11 cellular contexts compared by ENCODE assay signal in genomic region chr2:223102040-223102899, GRCh38. TPM values are rescaled to one million over a fixed set of nuclear protein-coding genes. Genes with fewer than 3 reads are reported as not detected.
A peak's percentile ranks its signal among the peaks of the same experiment; 100 is the strongest.
DNase-seq lines count a peak whose midpoint lies in the region; ATAC-seq and TF ChIP-seq lines count a peak whose summit lies in the region.
"Had no signal": no experiment of that assay in that cellular context is flagged by ENCODE, and none has a peak within 500 bp of the region (broad histone marks: within the 10 kb centered on the region; RNA-seq: fewer than 3 reads in every experiment).

No MANE protein-coding gene starts in this region.

- H3K9me3 Mint-ChIP-seq in activated CD8-positive, alpha-beta T cell treated with anti-CD3 and anti-CD28 coated beads, Interleukin-2, amount 10 ng/mL, durations not matched to agents 7 days and 5 days (ENCODE audit: insufficient read depth), result no peaks in the 10 kb centered on the region
- H3K9me3 Mint-ChIP-seq: activated naive CD8-positive, alpha-beta T cell treated with anti-CD3 and anti-CD28 coated beads, Interleukin-2, amount 50 U/mL, for 24 hours had no signal

- no peak overlapping the region for H3K4me3 Mint-ChIP-seq in activated CD8-positive, alpha-beta T cell treated with anti-CD3 and anti-CD28 coated beads, Interleukin-2, amount 10 ng/mL, durations not matched to agents 7 days and 5 days
- H3K4me3 Mint-ChIP-seq: activated naive CD8-positive, alpha-beta T cell treated with anti-CD3 and anti-CD28 coated beads, Interleukin-2, amount 50 U/mL, for 24 hours had no signal

- no peak for TF ChIP-seq EP300 in SK-N-SH (IDR thresholded peaks at IDR 0.05; ENCODE audit: borderline replicate concordance in 1 of 2, low read depth in 1 of 2, low read length in 1 of 2)

- H3K27me3 ChIP-seq in SK-N-SH (ENCODE audit: insufficient read depth) (no peaks in the 10 kb centered on the region), colonic mucosa (no peaks in the 10 kb centered on the region)
- H3K27me3 ChIP-seq: esophagus squamous epithelium, MG63 had no signal

- ATAC-seq in SK-N-SH treated with all-trans-retinoic acid at 6 μM for 48 hours (no peak; the same call in 2 of the 3 replicates), sciatic nerve (peak; percentile 21)
- no peak for ATAC-seq in activated CD8-positive, alpha-beta T cell treated with anti-CD3 and anti-CD28 coated beads, Interleukin-2, amount 10 ng/mL, durations not matched to agents 7 days and 5 days
- ATAC-seq: activated naive CD8-positive, alpha-beta T cell treated with anti-CD3 and anti-CD28 coated beads, Interleukin-2, amount 50 U/mL, for 24 hours had no signal

- H3F3A ChIP-seq in SK-N-SH (replicated peaks; ENCODE audit: insufficient read depth), result peaks cover 4% of the 10 kb centered on the region

- DNase-seq in SK-N-SH (no peak), NCI-H524 treated with DMSO at 0.1 percent for 48 hours (lab: John Stamatoyannopoulos, UW) (peak; percentile 48), colonic mucosa (no peak), sciatic nerve (ENCODE audit: low spot score) (no peak), COR-L47 (lab: John Stamatoyannopoulos, UW) (no peak), HPDE6-E6E7 (ENCODE audit: extremely low spot score) (no peak)
- DNase-seq in activated CD8-positive, alpha-beta T cell treated with anti-CD3 and anti-CD28 coated beads, Interleukin-2, amount 10 ng/mL, durations not matched to agents 7 days and 5 days, result no peak
- DNase-seq: activated naive CD8-positive, alpha-beta T cell treated with anti-CD3 and anti-CD28 coated beads, Interleukin-2, amount 50 U/mL, for 24 hours; esophagus squamous epithelium; MG63 had no signal

- H3K27me3 Mint-ChIP-seq in activated CD8-positive, alpha-beta T cell treated with anti-CD3 and anti-CD28 coated beads, Interleukin-2, amount 10 ng/mL, durations not matched to agents 7 days and 5 days (ENCODE audit: low read depth), result no peaks in the 10 kb centered on the region
- H3K27me3 Mint-ChIP-seq: activated naive CD8-positive, alpha-beta T cell treated with anti-CD3 and anti-CD28 coated beads, Interleukin-2, amount 50 U/mL, for 24 hours had no signal

- no peaks in the 10 kb centered on the region for H3K79me2 ChIP-seq in SK-N-SH (ENCODE audit: insufficient read depth)

- POLR2A ChIA-PET in SK-N-SH (lab: Yijun Ruan, JAX), result no interaction called here
- POLR2A ChIA-PET in activated CD8-positive, alpha-beta T cell treated with anti-CD3 and anti-CD28 coated beads, Interleukin-2, amount 10 ng/mL, durations not matched to agents 7 days and 5 days (lab: Charles Lee), result no interaction called here

- H3K27ac Mint-ChIP-seq in activated CD8-positive, alpha-beta T cell treated with anti-CD3 and anti-CD28 coated beads, Interleukin-2, amount 10 ng/mL, durations not matched to agents 7 days and 5 days, result no peak overlapping the region
- H3K27ac Mint-ChIP-seq: activated naive CD8-positive, alpha-beta T cell treated with anti-CD3 and anti-CD28 coated beads, Interleukin-2, amount 50 U/mL, for 24 hours had no signal

- no peak overlapping the region for H3K9ac ChIP-seq in SK-N-SH
- H3K9ac ChIP-seq in colonic mucosa (ENCODE audit: low read depth in 2 of 2, low read length in 2 of 2), result no peak overlapping the region

- no peak for TF ChIP-seq RAD21 in SK-N-SH (IDR thresholded peaks at IDR 0.05; ENCODE audit: low read length)

- no peaks in the 10 kb centered on the region for H3K9me2 ChIP-seq in SK-N-SH

- no peak overlapping the region for H3K4me2 ChIP-seq in SK-N-SH

- CTCF ChIA-PET in SK-N-SH (lab: Yijun Ruan, JAX), result interaction anchor here (0.6 to 5.4 kb wide), 9 partner anchors 9 to 510 kb away, joined by 3 to 37 read pairs (median 3); no protein-coding TSS in a partner anchor
- CTCF ChIA-PET in activated CD8-positive, alpha-beta T cell treated with anti-CD3 and anti-CD28 coated beads, Interleukin-2, amount 10 ng/mL, durations not matched to agents 7 days and 5 days (lab: Charles Lee), result interaction anchor here (1.6 kb wide), 1 partner anchor 130 kb away, joined by 5 read pairs; no protein-coding TSS in a partner anchor

- intact Hi-C loops in colonic mucosa (cut with DNase I) (loop anchor here (5.0 kb wide), 1 partner anchor 120 kb away; no protein-coding TSS in a partner anchor), sciatic nerve (cut with DNase I) (no loop called here)

- H3K4me1 Mint-ChIP-seq in activated CD8-positive, alpha-beta T cell treated with anti-CD3 and anti-CD28 coated beads, Interleukin-2, amount 10 ng/mL, durations not matched to agents 7 days and 5 days (ENCODE audit: low read depth), result no peaks in the 10 kb centered on the region
- H3K4me1 Mint-ChIP-seq: activated naive CD8-positive, alpha-beta T cell treated with anti-CD3 and anti-CD28 coated beads, Interleukin-2, amount 50 U/mL, for 24 hours had no signal

- H3K4me3 ChIP-seq in SK-N-SH (ENCODE audit: low read depth in 2 of 2, low read length in 1 of 2), result no peak overlapping the region
- H3K4me3 ChIP-seq in colonic mucosa, result no peak overlapping the region
- H3K4me3 ChIP-seq: esophagus squamous epithelium, MG63 had no signal

- H3K9me3 ChIP-seq in SK-N-SH (no peaks in the 10 kb centered on the region), colonic mucosa (no peaks in the 10 kb centered on the region)
- H3K9me3 ChIP-seq: esophagus squamous epithelium, MG63 had no signal

- peaks cover 16 to 33% of the 10 kb centered on the region in 2 experiments; a peak in 3 of 4 replicates for H3K4me1 ChIP-seq in SK-N-SH (ENCODE audit: control insufficient read depth in 1 of 2, insufficient read depth in 2 of 2, low read depth in 1 of 2, low read length in 1 of 2)
- H3K4me1 ChIP-seq in colonic mucosa, result no peaks in the 10 kb centered on the region

- 96% methylated on average over 5 of the region's 6 CpGs for WGBS in SK-N-SH (ENCODE audit: low lambda C conversion rate)

- TF ChIP-seq CTCF in SK-N-SH (IDR thresholded peaks at IDR 0.05) (no peak), colonic mucosa (IDR thresholded peaks at IDR 0.05) (peak; percentile 10)

- peak overlapping the region; percentile 17 for H2AFZ ChIP-seq in SK-N-SH (ENCODE audit: low read depth)

- no peaks in the 10 kb centered on the region for H4K20me1 ChIP-seq in SK-N-SH (ENCODE audit: insufficient read depth)

- H3K36me3 Mint-ChIP-seq in activated CD8-positive, alpha-beta T cell treated with anti-CD3 and anti-CD28 coated beads, Interleukin-2, amount 10 ng/mL, durations not matched to agents 7 days and 5 days (ENCODE audit: low read depth), result no peaks in the 10 kb centered on the region

- no peaks in the 10 kb centered on the region for H3K36me3 ChIP-seq in SK-N-SH (replicated peaks in 1 of 2; ENCODE audit: control insufficient read depth in 1 of 2, insufficient read depth in 2 of 2, low read length in 1 of 2)
- no peaks in the 10 kb centered on the region for H3K36me3 ChIP-seq in colonic mucosa
- H3K36me3 ChIP-seq: esophagus squamous epithelium, MG63 had no signal

- H3K27ac ChIP-seq in SK-N-SH (ENCODE audit: low read depth in 2 of 2, low read length in 1 of 2), result no peak overlapping the region; a peak in 1 of 4 replicates
- H3K27ac ChIP-seq in colonic mucosa, result no peak overlapping the region
- H3K27ac ChIP-seq: esophagus squamous epithelium had no signal

TF ChIP-seq in SK-N-SH, 30 proteins besides CTCF, POLR2A, EP300 and RAD21 (continues in another document):
- TF ChIP-seq JUND (IDR thresholded peaks at IDR 0.05) (no peak), FOXM1 (IDR thresholded peaks at IDR 0.05; ENCODE audit: low read depth) (no peak)

TF ChIP-seq in SK-N-SH treated with all-trans-retinoic acid at 6 μM for 48 hours, 23 proteins besides CTCF, POLR2A, EP300 and RAD21:
- TF ChIP-seq RARB (CRISPR knock-in tag; IDR thresholded peaks at IDR 0.05) (no peak), PATZ1 (CRISPR knock-in tag; IDR thresholded peaks at IDR 0.05; ENCODE audit: borderline replicate concordance) (no peak), ZFP30 (CRISPR knock-in tag; IDR thresholded peaks at IDR 0.05) (no peak), CSDC2 (CRISPR knock-in tag; IDR thresholded peaks at IDR 0.05) (no peak), OSR1 (CRISPR knock-in tag; IDR thresholded peaks at IDR 0.05) (no peak), BACH2 (CRISPR knock-in tag; IDR thresholded peaks at IDR 0.05; ENCODE audit: borderline replicate concordance) (no peak), CREB5 (CRISPR knock-in tag; IDR thresholded peaks at IDR 0.05; ENCODE audit: low read depth) (no peak), ZNF8 (CRISPR knock-in tag; IDR thresholded peaks at IDR 0.05) (no peak)

RNA-seq across cellular contexts. Expression of gene KCNE4, which starts 50.3 kb away (rescaled TPM):
- polyA plus RNA-seq in SK-N-SH (2012; rRNA removed), result 0.19 and 0.20 TPM in 2 replicates
- polyA plus RNA-seq in SK-N-SH (2012; cell fraction: cytosol; rRNA removed), result 0.24 and 0.27 TPM in 2 replicates
- 0.18 and 0.29 TPM in 2 replicates for polyA plus RNA-seq in SK-N-SH (2012; cell fraction: nucleus; rRNA removed)
- total RNA-seq in colonic mucosa, result 1 to 10 TPM in 1 of 2 donors, under 1 TPM in 1; 0.42 to 2.1 TPM
- total RNA-seq in sciatic nerve, result 7.3 TPM
- total RNA-seq in activated CD8-positive, alpha-beta T cell treated with anti-CD3 and anti-CD28 coated beads, Interleukin-2, amount 10 ng/mL, durations not matched to agents 7 days and 5 days, result not detected
